10 cellular contexts compared by ENCODE assay signal in the genomic region with DNA sequence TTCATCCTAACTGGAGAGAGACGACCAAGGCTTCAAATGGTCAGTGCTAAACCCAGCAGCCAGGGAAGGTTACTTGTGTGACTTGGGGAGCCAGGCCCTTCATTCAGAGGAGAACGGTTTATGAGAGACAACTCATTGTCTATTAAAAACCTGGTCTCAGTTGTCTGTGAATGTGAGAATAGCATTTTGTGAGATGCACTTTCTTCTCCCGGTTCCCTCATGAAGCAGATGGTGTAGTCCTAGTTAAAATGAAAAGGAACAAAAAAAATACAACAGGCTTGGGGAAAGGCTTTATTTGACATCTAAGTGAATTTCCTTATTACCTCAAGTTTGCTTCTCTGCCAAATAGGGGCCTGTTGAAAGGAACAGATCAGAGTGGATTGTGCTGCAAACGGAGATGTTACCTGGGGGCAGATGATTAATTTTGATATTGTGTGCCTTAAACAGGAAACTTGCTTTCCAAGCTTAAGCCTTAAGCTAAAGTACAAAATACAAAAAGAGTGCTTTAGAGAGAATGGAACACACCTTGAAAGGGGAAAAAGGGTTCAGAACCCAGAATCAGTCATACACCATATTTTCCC.
A peak's percentile ranks its signal among the peaks of the same experiment; 100 is the strongest.
DNase-seq lines count a peak whose midpoint lies in the region; ATAC-seq, FAIRE-seq and TF ChIP-seq lines count a peak whose summit lies in the region.
"Had no signal": no experiment of that assay in that cellular context is flagged by ENCODE, and none has a peak within 500 bp of the region (broad histone marks: within the 10 kb centered on the region; RNA-seq: fewer than 3 reads in every experiment).

No MANE protein-coding gene starts in this region.

- peaks cover 48% of the 10 kb centered on the region for H3K4me1 Mint-ChIP-seq in activated naive CD8-positive, alpha-beta T cell treated with anti-CD3 and anti-CD28 coated beads, Interleukin-2, amount 50 U/mL, for 24 hours

- peak overlapping the region; percentile 6 to 14; a peak in 4 of 6 replicates for H3K27ac ChIP-seq in A549
- H3K27ac ChIP-seq: thoracic aorta had no signal

- TF ChIP-seq RAD21 in A549 (conservative IDR thresholded peaks at IDR 0.05 in 1 of 2, IDR thresholded peaks at IDR 0.05 in 1 of 2), result no peak

- no peaks in the 10 kb centered on the region for H3K9me3 ChIP-seq in A549
- H3K9me3 ChIP-seq: thoracic aorta had no signal

- peaks cover 23% of the 10 kb centered on the region for H3K4me1 ChIP-seq in A549

- H3K36me3 Mint-ChIP-seq in activated naive CD8-positive, alpha-beta T cell treated with anti-CD3 and anti-CD28 coated beads, Interleukin-2, amount 50 U/mL, for 24 hours (ENCODE audit: low read depth), result peaks cover 68% of the 10 kb centered on the region

- no peak overlapping the region for H3K4me3 ChIP-seq in A549
- H3K4me3 ChIP-seq: thoracic aorta had no signal

- peak overlapping the region; percentile 47 for H3K4me2 ChIP-seq in A549

- FAIRE-seq in A549 (lab: Jason Lieb, UNC), result no peak

- POLR2A ChIA-PET in A549 (lab: Yijun Ruan, JAX), result no interaction called here

- peak overlapping the region; percentile 13 for H3K4me3 Mint-ChIP-seq in activated naive CD8-positive, alpha-beta T cell treated with anti-CD3 and anti-CD28 coated beads, Interleukin-2, amount 50 U/mL, for 24 hours

- no peak for TF ChIP-seq EP300 in A549 (IDR thresholded peaks at IDR 0.05)

- CTCF ChIA-PET in A549 (lab: Yijun Ruan, JAX), result no interaction called here

- ATAC-seq in A549, result no peak
- peak; percentile 17 for ATAC-seq in HG03060 (IDR thresholded peaks at IDR 0.05; ENCODE audit: low read depth, unreplicated experiment)
- no peak for ATAC-seq in activated naive CD8-positive, alpha-beta T cell treated with anti-CD3 and anti-CD28 coated beads, Interleukin-2, amount 50 U/mL, for 24 hours

- DNase-seq in A549 (ENCODE audit: low read depth in 1 of 2, low spot score in 1 of 2) (no peak), GM19240 (ENCODE audit: insufficient read length, low spot score) (peak; percentile 31), iPS-NIHi11 (ENCODE audit: low spot score) (no peak), NCI-H128 (lab: John Stamatoyannopoulos, UW; ENCODE audit: unreplicated experiment) (no peak), NCI-H82 (lab: John Stamatoyannopoulos, UW) (no peak), NCI-H2107 (lab: John Stamatoyannopoulos, UW) (no peak)
- no peak for DNase-seq in activated naive CD8-positive, alpha-beta T cell treated with anti-CD3 and anti-CD28 coated beads, Interleukin-2, amount 50 U/mL, for 24 hours
- DNase-seq: T-helper 9 cell had no signal

- no peak for TF ChIP-seq CTCF in A549 (IDR thresholded peaks at IDR 0.05)

- WGBS in A549 (ENCODE audit: missing lambda C conversion rate), result 86% methylated on average over 4 of the region's 4 CpGs

- H3K9me3 Mint-ChIP-seq in activated naive CD8-positive, alpha-beta T cell treated with anti-CD3 and anti-CD28 coated beads, Interleukin-2, amount 50 U/mL, for 24 hours, result no peaks in the 10 kb centered on the region

- no peak for TF ChIP-seq POLR2A in A549 (IDR thresholded peaks at IDR 0.05; ENCODE audit: low read length)

- no peaks in the 10 kb centered on the region for H3K27me3 Mint-ChIP-seq in activated naive CD8-positive, alpha-beta T cell treated with anti-CD3 and anti-CD28 coated beads, Interleukin-2, amount 50 U/mL, for 24 hours

- peak overlapping the region; percentile 93 for H3K27ac Mint-ChIP-seq in activated naive CD8-positive, alpha-beta T cell treated with anti-CD3 and anti-CD28 coated beads, Interleukin-2, amount 50 U/mL, for 24 hours

TF ChIP-seq in A549, 52 proteins besides CTCF, POLR2A, EP300 and RAD21:
- TF ChIP-seq KDM5A (IDR thresholded peaks at IDR 0.05) (no peak), RNF2 (IDR thresholded peaks at IDR 0.05; ENCODE audit: borderline replicate concordance, low read depth) (no peak), EHF (CRISPR knock-in tag; IDR thresholded peaks at IDR 0.05) (no peak), CEBPB (IDR thresholded peaks at IDR 0.05) (no peak), ZFP36 (IDR thresholded peaks at IDR 0.05; ENCODE audit: borderline replicate concordance, partially characterized antibody) (no peak), HOXA7 (CRISPR knock-in tag; IDR thresholded peaks at IDR 0.05) (no peak), RFX5 (IDR thresholded peaks at IDR 0.05) (no peak)
- TF ChIP-seq, protein P1, sequence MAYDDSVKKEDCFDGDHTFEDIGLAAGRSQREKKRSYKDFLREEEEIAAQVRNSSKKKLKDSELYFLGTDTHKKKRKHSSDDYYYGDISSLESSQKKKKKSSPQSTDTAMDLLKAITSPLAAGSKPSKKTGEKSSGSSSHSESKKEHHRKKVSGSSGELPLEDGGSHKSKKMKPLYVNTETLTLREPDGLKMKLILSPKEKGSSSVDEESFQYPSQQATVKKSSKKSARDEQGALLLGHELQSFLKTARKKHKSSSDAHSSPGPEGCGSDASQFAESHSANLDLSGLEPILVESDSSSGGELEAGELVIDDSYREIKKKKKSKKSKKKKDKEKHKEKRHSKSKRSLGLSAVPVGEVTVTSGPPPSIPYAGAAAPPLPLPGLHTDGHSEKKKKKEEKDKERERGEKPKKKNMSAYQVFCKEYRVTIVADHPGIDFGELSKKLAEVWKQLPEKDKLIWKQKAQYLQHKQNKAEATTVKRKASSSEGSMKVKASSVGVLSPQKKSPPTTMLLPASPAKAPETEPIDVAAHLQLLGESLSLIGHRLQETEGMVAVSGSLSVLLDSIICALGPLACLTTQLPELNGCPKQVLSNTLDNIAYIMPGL (CRISPR knock-in tag; IDR thresholded peaks at IDR 0.05; ENCODE audit: borderline replicate concordance), result no peak
- TF ChIP-seq, protein P2, sequence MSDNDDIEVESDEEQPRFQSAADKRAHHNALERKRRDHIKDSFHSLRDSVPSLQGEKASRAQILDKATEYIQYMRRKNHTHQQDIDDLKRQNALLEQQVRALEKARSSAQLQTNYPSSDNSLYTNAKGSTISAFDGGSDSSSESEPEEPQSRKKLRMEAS (IDR thresholded peaks at IDR 0.05), result no peak
